16 cellular contexts compared by ENCODE assay signal in the genomic region with DNA sequence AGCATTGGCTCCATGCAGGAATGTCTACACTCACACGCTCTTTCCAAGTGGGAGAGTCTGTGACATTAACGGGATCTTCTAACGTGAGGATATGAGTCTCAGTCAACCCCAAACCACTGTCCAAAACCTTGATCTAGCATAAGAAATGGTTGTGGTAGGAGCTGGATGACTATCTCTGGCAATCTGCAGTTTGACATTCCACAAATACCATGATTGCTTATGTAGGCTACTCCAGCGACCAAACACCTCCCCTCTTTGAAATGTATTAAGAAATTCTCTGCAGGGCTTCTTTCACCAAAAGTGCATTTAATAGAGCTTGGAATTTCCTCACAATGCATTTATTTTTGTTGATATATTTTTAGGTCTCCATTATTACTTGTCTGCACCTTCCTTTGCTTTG. TPM values are rescaled to one million over a fixed set of nuclear protein-coding genes. Genes with fewer than 3 reads are reported as not detected.
DNase-seq lines count a peak whose midpoint lies in the region; ATAC-seq, FAIRE-seq and TF ChIP-seq lines count a peak whose summit lies in the region.
"Had no signal": no experiment of that assay in that cellular context is flagged by ENCODE, and none has a peak within 500 bp of the region (broad histone marks: within the 10 kb centered on the region; RNA-seq: fewer than 3 reads in every experiment).

No MANE protein-coding gene starts in this region.

- H3K27ac ChIP-seq in A673 (ENCODE audit: low read depth, low read length, poor library complexity, severe bottlenecking): no peak overlapping the region
- H3K27ac ChIP-seq in naive thymus-derived CD4-positive, alpha-beta T cell (ENCODE audit: low read depth, low read length): no peak overlapping the region
- H3K27ac ChIP-seq: esophagus muscularis mucosa, sigmoid colon had no signal

- H3K36me3 ChIP-seq in A673 (ENCODE audit: insufficient read depth, low read length, poor library complexity, severe bottlenecking) (no peaks in the 10 kb centered on the region), adipocyte (ENCODE audit: control insufficient read depth, insufficient read depth, low read length, severe bottlenecking) (peaks cover 4% of the 10 kb centered on the region)
- no peaks in the 10 kb centered on the region for H3K36me3 ChIP-seq in naive thymus-derived CD4-positive, alpha-beta T cell (ENCODE audit: control insufficient read depth in 2 of 3, insufficient read depth in 3 of 3, low read length in 3 of 3)
- H3K36me3 ChIP-seq: sigmoid colon had no signal

- TF ChIP-seq POLR2A in H54 (IDR thresholded peaks at IDR 0.05; ENCODE audit: low read depth, low read length): no peak

- DNase-seq in A673 (ENCODE audit: low spot score) (peak; percentile 22), H54 (ENCODE audit: insufficient read length, low spot score) (peak; percentile 33), adipocyte (ENCODE audit: low read depth) (peak; percentile 82), iPS-NIHi11 (ENCODE audit: low spot score) (peak; percentile 45), 8988T (no peak)
- no peak for DNase-seq in naive thymus-derived CD4-positive, alpha-beta T cell
- no peak for DNase-seq in activated CD4-positive, alpha-beta memory T cell treated with anti-CD3 and anti-CD28 coated beads, Interleukin-2, amount 10 ng/mL, durations not matched to agents 7 days and 5 days
- DNase-seq: activated naive CD4-positive, alpha-beta T cell; AML-193; MV-4-11; OCI-M1; sigmoid colon had no signal

- no peak overlapping the region for H3K27ac Mint-ChIP-seq in naive thymus-derived CD4-positive, alpha-beta T cell
- H3K27ac Mint-ChIP-seq in activated CD4-positive, alpha-beta memory T cell treated with anti-CD3 and anti-CD28 coated beads, Interleukin-2, amount 10 ng/mL, durations not matched to agents 7 days and 5 days: no peak overlapping the region

- POLR2A ChIA-PET in A673 (lab: Charles Lee; ENCODE audit: low non-redundant PET): no interaction called here
- POLR2A ChIA-PET in naive thymus-derived CD4-positive, alpha-beta T cell (lab: Charles Lee): no interaction called here
- POLR2A ChIA-PET in activated CD4-positive, alpha-beta memory T cell treated with anti-CD3 and anti-CD28 coated beads, Interleukin-2, amount 10 ng/mL, durations not matched to agents 7 days and 5 days (lab: Charles Lee): interaction anchor here (1.4 kb wide), 1 partner anchor 13 kb away, joined by 4 read pairs; no protein-coding TSS in a partner anchor

- H3K4me1 ChIP-seq in A673 (ENCODE audit: insufficient read depth, low read length, poor library complexity, severe bottlenecking): no peaks in the 10 kb centered on the region
- peaks cover 13% of the 10 kb centered on the region for H3K4me1 ChIP-seq in adipocyte (ENCODE audit: control insufficient read depth, insufficient read depth, low read length)
- no peaks in the 10 kb centered on the region for H3K4me1 ChIP-seq in naive thymus-derived CD4-positive, alpha-beta T cell (ENCODE audit: control insufficient read depth in 2 of 2, insufficient read depth in 2 of 2, low read length in 2 of 2)
- H3K4me1 ChIP-seq: esophagus muscularis mucosa, sigmoid colon had no signal

- H3K36me3 Mint-ChIP-seq in naive thymus-derived CD4-positive, alpha-beta T cell: peaks cover 7 to 70% (median 59%) of the 10 kb centered on the region in 5 donors
- H3K36me3 Mint-ChIP-seq in activated CD4-positive, alpha-beta memory T cell treated with anti-CD3 and anti-CD28 coated beads, Interleukin-2, amount 10 ng/mL, durations not matched to agents 7 days and 5 days (ENCODE audit: low read depth): peaks cover 13% of the 10 kb centered on the region

- ATAC-seq in naive thymus-derived CD4-positive, alpha-beta T cell: no peak
- ATAC-seq in HG03439 (IDR thresholded peaks at IDR 0.05; ENCODE audit: unreplicated experiment): no peak

- H3K9me3 ChIP-seq in A673 (ENCODE audit: low read depth, low read length, poor library complexity, severe bottlenecking): no peaks in the 10 kb centered on the region
- no peaks in the 10 kb centered on the region for H3K9me3 ChIP-seq in adipocyte (ENCODE audit: control insufficient read depth, low read length)
- no peaks in the 10 kb centered on the region for H3K9me3 ChIP-seq in naive thymus-derived CD4-positive, alpha-beta T cell (ENCODE audit: control insufficient read depth in 2 of 3, low read length in 3 of 3)
- H3K9me3 ChIP-seq: esophagus muscularis mucosa, sigmoid colon had no signal

- no peaks in the 10 kb centered on the region for H3K27me3 Mint-ChIP-seq in naive thymus-derived CD4-positive, alpha-beta T cell
- no peaks in the 10 kb centered on the region for H3K27me3 Mint-ChIP-seq in activated CD4-positive, alpha-beta memory T cell treated with anti-CD3 and anti-CD28 coated beads, Interleukin-2, amount 10 ng/mL, durations not matched to agents 7 days and 5 days

- H3K27me3 ChIP-seq in A673 (replicated peaks; ENCODE audit: insufficient read depth, low read depth, low read length, poor library complexity) (no peaks in the 10 kb centered on the region), adipocyte (replicated peaks; ENCODE audit: control insufficient read depth, insufficient read depth, low read length) (no peaks in the 10 kb centered on the region)
- no peaks in the 10 kb centered on the region for H3K27me3 ChIP-seq in naive thymus-derived CD4-positive, alpha-beta T cell (ENCODE audit: control insufficient read depth in 2 of 2, insufficient read depth in 2 of 2, low read length in 2 of 2)
- H3K27me3 ChIP-seq: esophagus muscularis mucosa, sigmoid colon had no signal

- TF ChIP-seq CTCF in A673 (conservative IDR thresholded peaks at IDR 0.05; ENCODE audit: low read depth, low read length): no peak

- no TSS peak for BruUV-seq in A673 (replicated peaks; lab: Mats Ljungman, UMichigan)

- peaks cover 0 to 3% (median 0%) of the 10 kb centered on the region in 7 donors for H3K4me1 Mint-ChIP-seq in naive thymus-derived CD4-positive, alpha-beta T cell
- peaks cover 12% of the 10 kb centered on the region for H3K4me1 Mint-ChIP-seq in activated CD4-positive, alpha-beta memory T cell treated with anti-CD3 and anti-CD28 coated beads, Interleukin-2, amount 10 ng/mL, durations not matched to agents 7 days and 5 days

- intact Hi-C loops in A673 (cut with micrococcal nuclease; ENCODE audit: unreplicated experiment): no loop called here
- intact Hi-C loops in naive thymus-derived CD4-positive, alpha-beta T cell (cut with micrococcal nuclease): no loop called here

- no peak overlapping the region for H3K4me3 Mint-ChIP-seq in naive thymus-derived CD4-positive, alpha-beta T cell
- no peak overlapping the region for H3K4me3 Mint-ChIP-seq in activated CD4-positive, alpha-beta memory T cell treated with anti-CD3 and anti-CD28 coated beads, Interleukin-2, amount 10 ng/mL, durations not matched to agents 7 days and 5 days

- H3K9ac ChIP-seq in adipocyte (ENCODE audit: low read length): no peak overlapping the region

- H3K4me3 ChIP-seq in A673 (ENCODE audit: low read depth, low read length, poor library complexity, severe bottlenecking): no peak overlapping the region
- H3K4me3 ChIP-seq in adipocyte (ENCODE audit: low read length): no peak overlapping the region
- no peak overlapping the region for H3K4me3 ChIP-seq in naive thymus-derived CD4-positive, alpha-beta T cell (ENCODE audit: low read length)
- H3K4me3 ChIP-seq: esophagus muscularis mucosa, sigmoid colon had no signal

- CTCF ChIA-PET in A673 (lab: Charles Lee): no interaction called here
- CTCF ChIA-PET in naive thymus-derived CD4-positive, alpha-beta T cell (lab: Charles Lee): no interaction called here
- CTCF ChIA-PET in activated CD4-positive, alpha-beta memory T cell treated with anti-CD3 and anti-CD28 coated beads, Interleukin-2, amount 10 ng/mL, durations not matched to agents 7 days and 5 days (lab: Charles Lee): no interaction called here

- H3K9me3 Mint-ChIP-seq in naive thymus-derived CD4-positive, alpha-beta T cell: no peaks in the 10 kb centered on the region
- H3K9me3 Mint-ChIP-seq in activated CD4-positive, alpha-beta memory T cell treated with anti-CD3 and anti-CD28 coated beads, Interleukin-2, amount 10 ng/mL, durations not matched to agents 7 days and 5 days: no peaks in the 10 kb centered on the region

- FAIRE-seq in H54 (lab: Jason Lieb, UNC): no peak
- FAIRE-seq: GM18507, islet of Langerhans had no signal

RNA-seq across cellular contexts. Expression of a gene that starts 14.1 kb away (rescaled TPM):
- total RNA-seq in A673 (2021): 31.0 and 34.3 TPM in 2 replicates
- total RNA-seq in naive thymus-derived CD4-positive, alpha-beta T cell: 10 to 100 TPM; 19.0 to 28.0 (median 22.7) TPM
- 10 to 100 TPM; 16.3 to 27.7 TPM for polyA plus RNA-seq in naive thymus-derived CD4-positive, alpha-beta T cell
- total RNA-seq in activated CD4-positive, alpha-beta memory T cell treated with anti-CD3 and anti-CD28 coated beads, Interleukin-2, amount 10 ng/mL, durations not matched to agents 7 days and 5 days: 10 to 100 TPM; 22.8 to 26.5 TPM

Comparison
In these comparisons a context has a peak if more than half of its experiments do, and no peak if none do; other contexts are left out.
1. DNase-seq: peak in A673 (single experiment), H54 (single experiment), adipocyte (single experiment) and iPS-NIHi11 (single experiment); none in naive thymus-derived CD4-positive, alpha-beta T cell (0 of 9), activated CD4-positive, alpha-beta memory T cell treated with anti-CD3 and anti-CD28 coated beads, Interleukin-2, amount 10 ng/mL, durations not matched to agents 7 days and 5 days (single experiment) and 8988T (single experiment).